ENCODE assay signal across 8 cellular contexts in genomic region chr10:14653271-14654161, GRCh38.
A peak's percentile ranks its signal among the peaks of the same experiment; 100 is the strongest.
DNase-seq lines count a peak whose midpoint lies in the region; ATAC-seq, FAIRE-seq and TF ChIP-seq lines count a peak whose summit lies in the region.

No MANE protein-coding gene starts in this region.

- H3K79me2 ChIP-seq in DOHH2 (ENCODE audit: control insufficient read depth, low read length) = peaks cover 9% of the 10 kb centered on the region; the same call in 1 of the 2 replicates

- FAIRE-seq in kidney (lab: Jason Lieb, UNC) = peak; percentile 25

- no peak for TF ChIP-seq CTCF in DOHH2 (IDR thresholded peaks at IDR 0.05; ENCODE audit: low read depth, low read length, poor library complexity, severe bottlenecking)
- TF ChIP-seq CTCF in astrocyte of the cerebellum (IDR thresholded peaks at IDR 0.05; ENCODE audit: low read depth, low read length, missing control alignments) = no peak
- no peak for TF ChIP-seq CTCF in kidney (IDR thresholded peaks at IDR 0.05; ENCODE audit: borderline replicate concordance, extremely low read depth, insufficient read depth)

- H3K36me3 ChIP-seq in DOHH2 (ENCODE audit: control insufficient read depth, low read length) (peaks cover 2% of the 10 kb centered on the region; the same call in 1 of the 2 replicates), kidney (ENCODE audit: control insufficient read depth in 1 of 2, insufficient read depth in 2 of 2, low read length in 2 of 2) (no peaks in the 10 kb centered on the region)

- H3K4me2 ChIP-seq in DOHH2 (ENCODE audit: low read length) = peak overlapping the region; percentile 76

- H3K4me3 ChIP-seq in DOHH2 (ENCODE audit: low read length) (peak overlapping the region; percentile 38), astrocyte of the cerebellum (ENCODE audit: low read depth, low read length) (no peak overlapping the region), kidney (ENCODE audit: low read length in 2 of 2) (peak overlapping the region in 1 of 2 donors; percentile 21)

- no peak for ATAC-seq in GM21576 (IDR thresholded peaks at IDR 0.05; ENCODE audit: unreplicated experiment)

- H3K9me2 ChIP-seq in DOHH2 (replicated peaks; ENCODE audit: control insufficient read depth, low read length) = no peaks in the 10 kb centered on the region

- H3K27me3 ChIP-seq in DOHH2 (ENCODE audit: control insufficient read depth, low read length) = no peaks in the 10 kb centered on the region

- H3K9ac ChIP-seq in kidney (ENCODE audit: low read length in 2 of 2) = no peak overlapping the region

- no peaks in the 10 kb centered on the region for H4K20me1 ChIP-seq in DOHH2 (ENCODE audit: control insufficient read depth, insufficient read depth, low read depth, low read length)

- H3K4me1 ChIP-seq in DOHH2 (ENCODE audit: control insufficient read depth, low read length) = peaks cover 88% of the 10 kb centered on the region
- peaks cover 18 to 24% of the 10 kb centered on the region in 2 donors for H3K4me1 ChIP-seq in kidney (ENCODE audit: control insufficient read depth in 1 of 2, insufficient read depth in 1 of 2, low read depth in 1 of 2, low read length in 2 of 2)

- no peaks in the 10 kb centered on the region for H3K9me3 ChIP-seq in DOHH2 (ENCODE audit: control insufficient read depth, insufficient read depth, low read length)
- no peaks in the 10 kb centered on the region for H3K9me3 ChIP-seq in kidney (ENCODE audit: control insufficient read depth in 1 of 2, low read length in 2 of 2)

- intact Hi-C loops in kidney (cut with DNase I) = no loop called here

- in situ Hi-C loops in astrocyte of the cerebellum (cut with HindIII; ENCODE audit: low sequenced_read_pairs) = loop anchor here (5.0 kb wide), 1 partner anchor 36 kb away; no protein-coding TSS in a partner anchor

- H3F3A ChIP-seq in DOHH2 (ENCODE audit: control insufficient read depth, insufficient read depth) = peaks cover 33% of the 10 kb centered on the region

- H3K27ac ChIP-seq in DOHH2 (ENCODE audit: low read depth, low read length) (peak overlapping the region; percentile 97), kidney (ENCODE audit: low read depth in 2 of 2, low read length in 2 of 2) (peak overlapping the region; percentile 56 to 77)

- DNase-seq in Kasumi-1 (lab: John Stamatoyannopoulos, UW) = peak; percentile 21 to 33
- DNase-seq in astrocyte of the cerebellum (ENCODE audit: low read depth) = peak; percentile 59
- DNase-seq in kidney = no peak
- peak; percentile 80 for DNase-seq in stromal cell of bone marrow (ENCODE audit: low read depth)
- DNase-seq in effector CD8-positive, alpha-beta T cell (lab: John Stamatoyannopoulos, UW) = no peak
- no peak for DNase-seq in NCI-H1105 (lab: John Stamatoyannopoulos, UW)

Comparison
In these comparisons a context has a peak if more than half of its experiments do, and no peak if none do; other contexts are left out.
1. DNase-seq: peak in Kasumi-1 (2 of 2), astrocyte of the cerebellum (single experiment) and stromal cell of bone marrow (single experiment); none in kidney (single experiment), effector CD8-positive, alpha-beta T cell (single experiment) and NCI-H1105 (single experiment).